9 cellular contexts compared by ENCODE assay signal in genomic region chr4:31674313-31674947, GRCh38.
DNase-seq lines count a peak whose midpoint lies in the region; ATAC-seq, FAIRE-seq and TF ChIP-seq lines count a peak whose summit lies in the region.
"Had no signal": no experiment of that assay in that cellular context is flagged by ENCODE, and none has a peak within 500 bp of the region (broad histone marks: within the 10 kb centered on the region; RNA-seq: fewer than 3 reads in every experiment).

No MANE protein-coding gene starts in this region.

- no peak for TF ChIP-seq RAD21 in HepG2 (CRISPR knock-in tag; IDR thresholded peaks at IDR 0.05)

- ATAC-seq in right lobe of liver (peak; percentile 29 to 52 (median 36)), HepG2 (no peak), SK-N-SH treated with all-trans-retinoic acid at 6 μM for 48 hours (peak; percentile 35; the same call in 1 of the 3 replicates), HG02588 (IDR thresholded peaks at IDR 0.05; ENCODE audit: unreplicated experiment) (no peak)
- ATAC-seq in activated T-helper 17 cell treated with anti-CD3 and anti-CD28 coated beads, Interleukin-2, amount 50 U/mL, for 72 hours (replicated peaks): no peak

- no peak for FAIRE-seq in HepG2 (lab: Jason Lieb, UNC)

- CTCF ChIA-PET in HepG2 (lab: Yijun Ruan, JAX; ENCODE audit: low intra/inter-chr PET ratio, low total read pairs): no interaction called here

- H3K27ac Mint-ChIP-seq in activated T-helper 17 cell treated with anti-CD3 and anti-CD28 coated beads, Interleukin-2, amount 50 U/mL, for 72 hours: no peak overlapping the region
- no peak overlapping the region for H3K27ac Mint-ChIP-seq in activated naive CD8-positive, alpha-beta T cell treated with anti-CD3 and anti-CD28 coated beads for 36 hours
- H3K27ac Mint-ChIP-seq: stimulated activated naive CD8-positive, alpha-beta T cell treated with anti-CD3 and anti-CD28 coated beads, Interleukin-15, Interleukin-2, amounts not matched to agents 100 ng/mL and 50 ng/mL, for 24 hours had no signal

- no peaks in the 10 kb centered on the region for H3K27me3 ChIP-seq in right lobe of liver
- no peaks in the 10 kb centered on the region for H3K27me3 ChIP-seq in HepG2 (ENCODE audit: control insufficient read depth in 1 of 2, insufficient read depth in 2 of 2, low read length in 2 of 2)
- no peaks in the 10 kb centered on the region for H3K27me3 ChIP-seq in left ventricle myocardium inferior (ENCODE audit: low read depth)
- H3K27me3 ChIP-seq in osteoblast (ENCODE audit: insufficient read depth, low read length): no peaks in the 10 kb centered on the region

- peak; percentile 12 to 37 (median 32) for TF ChIP-seq CTCF in right lobe of liver (IDR thresholded peaks at IDR 0.05)
- TF ChIP-seq CTCF in HepG2 (CRISPR knock-in tag; IDR thresholded peaks at IDR 0.05): no peak; the same call in 1 of the 2 replicates
- TF ChIP-seq CTCF in left ventricle myocardium inferior (IDR thresholded peaks at IDR 0.05; ENCODE audit: borderline replicate concordance): peak; percentile 64
- no peak for TF ChIP-seq CTCF in osteoblast (IDR thresholded peaks at IDR 0.05; ENCODE audit: extremely low read depth, low read depth, low read length)

- H3K79me2 ChIP-seq in HepG2 (ENCODE audit: insufficient read depth, low read length) (no peaks in the 10 kb centered on the region), osteoblast (ENCODE audit: insufficient read depth, low read length) (no peaks in the 10 kb centered on the region)

- TF ChIP-seq POLR2A in right lobe of liver (IDR thresholded peaks at IDR 0.05) (no peak), HepG2 (IDR thresholded peaks at IDR 0.05; ENCODE audit: insufficient read depth in 1 of 2, low read depth in 2 of 2, low read length in 2 of 2) (no peak)

- H3K9me3 ChIP-seq in right lobe of liver (no peaks in the 10 kb centered on the region), HepG2 (ENCODE audit: low read length) (no peaks in the 10 kb centered on the region), left ventricle myocardium inferior (replicated peaks) (no peaks in the 10 kb centered on the region), osteoblast (ENCODE audit: low read depth, low read length) (peaks cover 2% of the 10 kb centered on the region)

- in situ Hi-C loops in HepG2 (cut with HindIII; ENCODE audit: extremely low pct_ligation_motif_present, low pct_unique_long_range_greater_than_20kb): no loop called here

- H3K4me2 ChIP-seq in HepG2 (ENCODE audit: low read depth, low read length) (no peak overlapping the region), osteoblast (ENCODE audit: insufficient read depth, low read length) (no peak overlapping the region)

- TF ChIP-seq EP300 in HepG2 (IDR thresholded peaks at IDR 0.05; ENCODE audit: low read depth in 2 of 2, low read length in 2 of 2) (no peak), HepG2 (CRISPR knock-in tag; IDR thresholded peaks at IDR 0.05; ENCODE audit: borderline replicate concordance) (no peak)

- no peaks in the 10 kb centered on the region for H3K36me3 Mint-ChIP-seq in activated T-helper 17 cell treated with anti-CD3 and anti-CD28 coated beads, Interleukin-2, amount 50 U/mL, for 72 hours (ENCODE audit: low read depth)
- no peaks in the 10 kb centered on the region for H3K36me3 Mint-ChIP-seq in activated naive CD8-positive, alpha-beta T cell treated with anti-CD3 and anti-CD28 coated beads for 36 hours

- no TSS peak for BruUV-seq in HepG2 (replicated peaks; lab: Mats Ljungman, UMichigan)

- POLR2A ChIA-PET in HepG2 (lab: Yijun Ruan, JAX): no interaction called here

- H3K4me3 ChIP-seq in right lobe of liver: no peak overlapping the region
- H3K4me3 ChIP-seq in HepG2 (replicated peaks in 1 of 3; ENCODE audit: insufficient read depth in 1 of 3, low read depth in 2 of 3, low read length in 3 of 3): no peak overlapping the region
- no peak overlapping the region for H3K4me3 ChIP-seq in left ventricle myocardium inferior
- H3K4me3 ChIP-seq in osteoblast (ENCODE audit: insufficient read depth, low read length): no peak overlapping the region

- no peak for DNase-seq in right lobe of liver
- no peak for DNase-seq in HepG2 (ENCODE audit: low spot score)
- no peak for DNase-seq in left ventricle myocardium inferior
- DNase-seq in osteoblast (ENCODE audit: insufficient read length, low spot score, missing footprints): no peak
- no peak for DNase-seq in activated naive CD8-positive, alpha-beta T cell treated with anti-CD3 and anti-CD28 coated beads for 36 hours

- 14% methylated on average over 1 of the region's 1 CpG for WGBS in right lobe of liver (ENCODE audit: insufficient coverage, low coverage, low lambda C conversion rate, missing lambda C conversion rate)
- 0% methylated on average over 1 of the region's 1 CpG for WGBS in HepG2 (ENCODE audit: low lambda C conversion rate)

- intact Hi-C loops in right lobe of liver (cut with DNase I): no loop called here
- intact Hi-C loops in HepG2 (cut with micrococcal nuclease; ENCODE audit: unreplicated experiment): loop anchor here (1.0 to 10.0 kb wide), 2 partner anchors 303 to 960 kb away; no protein-coding TSS in a partner anchor
- intact Hi-C loops in left ventricle myocardium inferior (cut with micrococcal nuclease): loop anchor here (10.0 kb wide), 1 partner anchor 960 kb away; no protein-coding TSS in a partner anchor

- H4K20me1 ChIP-seq in HepG2 (ENCODE audit: insufficient read depth, low read length): no peaks in the 10 kb centered on the region
- no peaks in the 10 kb centered on the region for H4K20me1 ChIP-seq in osteoblast (ENCODE audit: insufficient read depth, low read length)

- no peaks in the 10 kb centered on the region for H3K36me3 ChIP-seq in right lobe of liver
- H3K36me3 ChIP-seq in HepG2 (replicated peaks in 1 of 2; ENCODE audit: control insufficient read depth in 1 of 2, insufficient read depth in 2 of 2, low read length in 2 of 2): no peaks in the 10 kb centered on the region
- H3K36me3 ChIP-seq in left ventricle myocardium inferior: no peaks in the 10 kb centered on the region
- no peaks in the 10 kb centered on the region for H3K36me3 ChIP-seq in osteoblast (ENCODE audit: insufficient read depth, low read length)

- no peak overlapping the region for H3K4me3 Mint-ChIP-seq in activated T-helper 17 cell treated with anti-CD3 and anti-CD28 coated beads, Interleukin-2, amount 50 U/mL, for 72 hours
- no peak overlapping the region for H3K4me3 Mint-ChIP-seq in activated naive CD8-positive, alpha-beta T cell treated with anti-CD3 and anti-CD28 coated beads for 36 hours
- H3K4me3 Mint-ChIP-seq: stimulated activated naive CD8-positive, alpha-beta T cell treated with anti-CD3 and anti-CD28 coated beads, Interleukin-15, Interleukin-2, amounts not matched to agents 100 ng/mL and 50 ng/mL, for 24 hours had no signal

- H2AFZ ChIP-seq in HepG2 (ENCODE audit: low read length): no peak overlapping the region
- H2AFZ ChIP-seq in osteoblast (ENCODE audit: low read length): no peak overlapping the region

- peaks cover 7% of the 10 kb centered on the region for H3K9me3 Mint-ChIP-seq in activated T-helper 17 cell treated with anti-CD3 and anti-CD28 coated beads, Interleukin-2, amount 50 U/mL, for 72 hours
- peaks cover 2% of the 10 kb centered on the region for H3K9me3 Mint-ChIP-seq in activated naive CD8-positive, alpha-beta T cell treated with anti-CD3 and anti-CD28 coated beads for 36 hours

- no peak overlapping the region for H3K27ac ChIP-seq in right lobe of liver
- no peak overlapping the region for H3K27ac ChIP-seq in HepG2 (ENCODE audit: extremely low read length, insufficient read depth, low read length)
- H3K27ac ChIP-seq in left ventricle myocardium inferior (replicated peaks): no peak overlapping the region
- no peak overlapping the region for H3K27ac ChIP-seq in osteoblast (ENCODE audit: low read depth, low read length)

- no peaks in the 10 kb centered on the region for H3K4me1 Mint-ChIP-seq in activated T-helper 17 cell treated with anti-CD3 and anti-CD28 coated beads, Interleukin-2, amount 50 U/mL, for 72 hours
- H3K4me1 Mint-ChIP-seq in activated naive CD8-positive, alpha-beta T cell treated with anti-CD3 and anti-CD28 coated beads for 36 hours: no peaks in the 10 kb centered on the region

- no peaks in the 10 kb centered on the region for H3K27me3 Mint-ChIP-seq in activated T-helper 17 cell treated with anti-CD3 and anti-CD28 coated beads, Interleukin-2, amount 50 U/mL, for 72 hours
- no peaks in the 10 kb centered on the region for H3K27me3 Mint-ChIP-seq in activated naive CD8-positive, alpha-beta T cell treated with anti-CD3 and anti-CD28 coated beads for 36 hours
- H3K27me3 Mint-ChIP-seq: stimulated activated naive CD8-positive, alpha-beta T cell treated with anti-CD3 and anti-CD28 coated beads, Interleukin-15, Interleukin-2, amounts not matched to agents 100 ng/mL and 50 ng/mL, for 24 hours had no signal

- no peaks in the 10 kb centered on the region for H3K4me1 ChIP-seq in right lobe of liver
- H3K4me1 ChIP-seq in HepG2 (ENCODE audit: insufficient read depth, low read length): no peaks in the 10 kb centered on the region
- no peaks in the 10 kb centered on the region for H3K4me1 ChIP-seq in left ventricle myocardium inferior
- H3K4me1 ChIP-seq in osteoblast (ENCODE audit: insufficient read depth, low read length): no peaks in the 10 kb centered on the region

- H3K9ac ChIP-seq in HepG2 (ENCODE audit: insufficient read depth, low read depth, low read length): no peak overlapping the region

TF ChIP-seq in HepG2, 621 proteins besides CTCF, POLR2A, EP300 and RAD21 (continues in another document):
- TF ChIP-seq, protein P1, sequence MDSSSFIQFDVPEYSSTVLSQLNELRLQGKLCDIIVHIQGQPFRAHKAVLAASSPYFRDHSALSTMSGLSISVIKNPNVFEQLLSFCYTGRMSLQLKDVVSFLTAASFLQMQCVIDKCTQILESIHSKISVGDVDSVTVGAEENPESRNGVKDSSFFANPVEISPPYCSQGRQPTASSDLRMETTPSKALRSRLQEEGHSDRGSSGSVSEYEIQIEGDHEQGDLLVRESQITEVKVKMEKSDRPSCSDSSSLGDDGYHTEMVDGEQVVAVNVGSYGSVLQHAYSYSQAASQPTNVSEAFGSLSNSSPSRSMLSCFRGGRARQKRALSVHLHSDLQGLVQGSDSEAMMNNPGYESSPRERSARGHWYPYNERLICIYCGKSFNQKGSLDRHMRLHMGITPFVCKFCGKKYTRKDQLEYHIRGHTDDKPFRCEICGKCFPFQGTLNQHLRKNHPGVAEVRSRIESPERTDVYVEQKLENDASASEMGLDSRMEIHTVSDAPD (CRISPR knock-in tag; IDR thresholded peaks at IDR 0.05): no peak

TF ChIP-seq in SK-N-SH treated with all-trans-retinoic acid at 6 μM for 48 hours, 23 proteins besides CTCF, POLR2A, EP300 and RAD21 (continues in another document):
- no peak for TF ChIP-seq ZFP3 (CRISPR knock-in tag; IDR thresholded peaks at IDR 0.05)

Comparison
In these comparisons a context has a peak if more than half of its experiments do, and no peak if none do; other contexts are left out.
1. ATAC-seq: peak in right lobe of liver (4 of 4) and SK-N-SH treated with all-trans-retinoic acid at 6 μM for 48 hours (single experiment); none in HepG2 (single experiment), HG02588 (single experiment) and activated T-helper 17 cell treated with anti-CD3 and anti-CD28 coated beads, Interleukin-2, amount 50 U/mL, for 72 hours (single experiment).
2. CTCF ChIP-seq: peak in right lobe of liver (4 of 4) and left ventricle myocardium inferior (single experiment); none in HepG2 (single experiment) and osteoblast (single experiment).
3. intact Hi-C loops: an anchor here in HepG2 (1.0 to 10.0 kb wide) and left ventricle myocardium inferior (10.0 kb wide); none called in right lobe of liver.